ENCODE assay signal across 31 cellular contexts in the genomic region with DNA sequence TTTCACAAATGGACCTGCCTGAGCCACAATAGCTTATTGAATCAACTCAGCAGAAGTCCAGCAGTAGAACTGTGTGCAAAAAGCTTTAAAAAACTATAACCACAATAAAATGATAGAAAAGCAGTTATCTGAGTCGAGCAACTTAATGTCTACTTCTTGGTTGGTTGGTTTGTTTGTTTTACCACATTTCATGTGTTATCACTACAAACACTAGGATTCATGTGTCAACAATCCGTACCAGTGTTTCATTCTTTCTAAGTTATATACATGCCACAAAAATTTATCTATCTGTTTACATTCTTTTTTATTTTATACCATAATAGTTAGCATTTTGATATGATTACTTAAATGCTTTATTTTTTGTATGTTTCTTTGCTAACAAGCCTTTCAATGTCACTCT.
"Had no signal": no experiment of that assay in that cellular context is flagged by ENCODE, and none has a peak within 500 bp of the region (broad histone marks: within the 10 kb centered on the region; RNA-seq: fewer than 3 reads in every experiment).

No MANE protein-coding gene starts in this region.

- H3K4me3 ChIP-seq: PC-9 had no signal

- H2AFZ ChIP-seq: PC-9 had no signal

- H3K4me1 Mint-ChIP-seq: activated naive CD8-positive, alpha-beta T cell treated with anti-CD3 and anti-CD28 coated beads for 36 hours; activated T-helper 17 cell treated with anti-CD3 and anti-CD28 coated beads, Interleukin-2, amount 50 U/mL, for 72 hours; brain had no signal

- DNase-seq: activated CD4-positive, alpha-beta T cell treated with anti-CD3 and anti-CD28 coated beads for 1 hour; activated CD4-positive, alpha-beta T cell treated with anti-CD3 and anti-CD28 coated beads for 48 hours; activated CD4-positive, alpha-beta T cell treated with anti-CD3 and anti-CD28 coated beads, Interleukin-2, amount 50 U/mL, for 4 hours; activated CD4-positive, CD25-positive, alpha-beta regulatory T cell; activated CD8-positive, alpha-beta T cell treated with anti-CD3 and anti-CD28 coated beads for 36 hours; activated effector memory CD4-positive, alpha-beta T cell treated with anti-CD3 and anti-CD28 coated beads, Interleukin-2, amount 50 U/mL, for 16 hours; activated naive CD4-positive, alpha-beta T cell; activated naive CD4-positive, alpha-beta T cell treated with anti-CD3 and anti-CD28 coated beads, Interleukin-2, amount 50 U/mL, for 16 hours; activated naive CD8-positive, alpha-beta T cell treated with anti-CD3 and anti-CD28 coated beads for 36 hours; activated T-cell treated with anti-CD3 and anti-CD28 coated beads, Interleukin-2, amount 50 U/mL, for 1 hour; activated T-cell treated with anti-CD3 and anti-CD28 coated beads, Interleukin-2, amount 50 U/mL, for 72 hours; caudate nucleus; cerebellar nuclear complex; Karpas-422; NCI-H1105; NCI-H1417 treated with DMSO at 0.1 percent for 48 hours; NCI-H1694 treated with DMSO at 0.1 percent for 48 hours; NCI-H2029; NCI-H345; NCI-H524 treated with DMSO at 0.1 percent for 48 hours; PC-9; Right ventricle myocardium superior; SW 1271; T-helper 1 cell; T-helper 2 cell; T-helper 9 cell; WERI-Rb-1 had no signal

- H3K9me3 Mint-ChIP-seq: activated T-cell treated with anti-CD3 and anti-CD28 coated beads, Interleukin-2, amount 50 U/mL, for 72 hours; activated T-helper 17 cell treated with anti-CD3 and anti-CD28 coated beads, Interleukin-2, amount 50 U/mL, for 72 hours; brain had no signal

- H3K4me2 ChIP-seq: PC-9 had no signal

- FAIRE-seq: bronchial epithelial cell, RCC 7860 had no signal

- H3K36me3 ChIP-seq: WERI-Rb-1 had no signal

- ATAC-seq: activated CD8-positive, alpha-beta T cell treated with anti-CD3 and anti-CD28 coated beads for 36 hours; activated T-cell treated with anti-CD3 and anti-CD28 coated beads, Interleukin-2, amount 50 U/mL, for 72 hours; activated T-helper 17 cell treated with anti-CD3 and anti-CD28 coated beads, Interleukin-2, amount 50 U/mL, for 72 hours had no signal

- H3K36me3 Mint-ChIP-seq: activated naive CD8-positive, alpha-beta T cell treated with anti-CD3 and anti-CD28 coated beads for 36 hours; brain had no signal

- H3K27ac ChIP-seq: PC-9, WERI-Rb-1 had no signal

- H3K4me3 Mint-ChIP-seq: activated CD8-positive, alpha-beta T cell treated with anti-CD3 and anti-CD28 coated beads for 36 hours; activated naive CD8-positive, alpha-beta T cell treated with anti-CD3 and anti-CD28 coated beads for 36 hours; activated T-cell treated with anti-CD3 and anti-CD28 coated beads, Interleukin-2, amount 50 U/mL, for 72 hours; activated T-helper 17 cell treated with anti-CD3 and anti-CD28 coated beads, Interleukin-2, amount 50 U/mL, for 72 hours; brain had no signal

- H3K27me3 Mint-ChIP-seq: activated CD8-positive, alpha-beta T cell treated with anti-CD3 and anti-CD28 coated beads for 36 hours; activated naive CD8-positive, alpha-beta T cell treated with anti-CD3 and anti-CD28 coated beads for 36 hours; activated T-helper 17 cell treated with anti-CD3 and anti-CD28 coated beads, Interleukin-2, amount 50 U/mL, for 72 hours; brain had no signal

- H3K27ac Mint-ChIP-seq: activated CD8-positive, alpha-beta T cell treated with anti-CD3 and anti-CD28 coated beads for 36 hours; activated naive CD8-positive, alpha-beta T cell treated with anti-CD3 and anti-CD28 coated beads for 36 hours; activated T-cell treated with anti-CD3 and anti-CD28 coated beads, Interleukin-2, amount 50 U/mL, for 72 hours; activated T-helper 17 cell treated with anti-CD3 and anti-CD28 coated beads, Interleukin-2, amount 50 U/mL, for 72 hours; brain had no signal
